ENCODE assay signal across 1 cellular context in the genomic region with DNA sequence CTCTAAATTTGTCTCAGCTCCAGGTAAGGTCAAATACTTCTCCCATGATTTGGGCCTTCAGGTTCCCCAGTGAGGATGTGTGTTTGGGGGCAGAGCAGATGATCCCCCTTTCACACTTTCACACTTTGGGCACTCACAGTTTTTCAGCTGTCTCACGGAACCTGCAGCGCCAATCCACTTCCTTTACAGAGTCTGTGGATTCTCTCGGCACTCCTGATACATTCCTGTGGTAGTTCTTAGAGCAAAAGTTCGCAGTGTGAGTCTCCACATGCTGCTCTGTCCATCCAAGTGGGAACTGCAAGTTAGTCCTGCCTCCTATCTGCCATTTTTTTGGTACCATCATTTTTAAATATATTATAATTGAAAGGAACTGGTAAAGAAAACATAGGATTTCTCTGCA.
TF ChIP-seq lines count a peak whose summit lies in the region.

No MANE protein-coding gene starts in this region.

TF ChIP-seq in HepG2, 621 proteins besides CTCF, POLR2A, EP300 and RAD21 (continued from another document):
- TF ChIP-seq, protein P1, sequence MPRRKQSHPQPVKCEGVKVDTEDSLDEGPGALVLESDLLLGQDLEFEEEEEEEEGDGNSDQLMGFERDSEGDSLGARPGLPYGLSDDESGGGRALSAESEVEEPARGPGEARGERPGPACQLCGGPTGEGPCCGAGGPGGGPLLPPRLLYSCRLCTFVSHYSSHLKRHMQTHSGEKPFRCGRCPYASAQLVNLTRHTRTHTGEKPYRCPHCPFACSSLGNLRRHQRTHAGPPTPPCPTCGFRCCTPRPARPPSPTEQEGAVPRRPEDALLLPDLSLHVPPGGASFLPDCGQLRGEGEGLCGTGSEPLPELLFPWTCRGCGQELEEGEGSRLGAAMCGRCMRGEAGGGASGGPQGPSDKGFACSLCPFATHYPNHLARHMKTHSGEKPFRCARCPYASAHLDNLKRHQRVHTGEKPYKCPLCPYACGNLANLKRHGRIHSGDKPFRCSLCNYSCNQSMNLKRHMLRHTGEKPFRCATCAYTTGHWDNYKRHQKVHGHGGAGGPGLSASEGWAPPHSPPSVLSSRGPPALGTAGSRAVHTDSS (CRISPR knock-in tag; conservative IDR thresholded peaks at IDR 0.05): no peak
- TF ChIP-seq PAF1 (CRISPR knock-in tag; IDR thresholded peaks at IDR 0.05) (no peak), NR1H2 (CRISPR knock-in tag; IDR thresholded peaks at IDR 0.05; ENCODE audit: borderline replicate concordance, low read depth) (no peak), MIER2 (CRISPR knock-in tag; IDR thresholded peaks at IDR 0.05) (no peak), ZNF468 (CRISPR knock-in tag; IDR thresholded peaks at IDR 0.05) (no peak), SOX13 (IDR thresholded peaks at IDR 0.05) (no peak), SOX13 (CRISPR knock-in tag; conservative IDR thresholded peaks at IDR 0.05 in 1 of 2, IDR thresholded peaks at IDR 0.05 in 1 of 2) (no peak), EZH2 (conservative IDR thresholded peaks at IDR 0.05; ENCODE audit: low read depth, low read length) (no peak), SMARCC2 (IDR thresholded peaks at IDR 0.05) (no peak), POLR2G (IDR thresholded peaks at IDR 0.05; ENCODE audit: low read depth, low read length) (no peak), HNRNPK (IDR thresholded peaks at IDR 0.05; ENCODE audit: low read depth, low read length, poor library complexity, severe bottlenecking) (no peak)
- TF ChIP-seq, protein P2, sequence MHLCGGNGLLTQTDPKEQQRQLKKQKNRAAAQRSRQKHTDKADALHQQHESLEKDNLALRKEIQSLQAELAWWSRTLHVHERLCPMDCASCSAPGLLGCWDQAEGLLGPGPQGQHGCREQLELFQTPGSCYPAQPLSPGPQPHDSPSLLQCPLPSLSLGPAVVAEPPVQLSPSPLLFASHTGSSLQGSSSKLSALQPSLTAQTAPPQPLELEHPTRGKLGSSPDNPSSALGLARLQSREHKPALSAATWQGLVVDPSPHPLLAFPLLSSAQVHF (CRISPR knock-in tag; IDR thresholded peaks at IDR 0.05): no peak
- TF ChIP-seq, protein P3, sequence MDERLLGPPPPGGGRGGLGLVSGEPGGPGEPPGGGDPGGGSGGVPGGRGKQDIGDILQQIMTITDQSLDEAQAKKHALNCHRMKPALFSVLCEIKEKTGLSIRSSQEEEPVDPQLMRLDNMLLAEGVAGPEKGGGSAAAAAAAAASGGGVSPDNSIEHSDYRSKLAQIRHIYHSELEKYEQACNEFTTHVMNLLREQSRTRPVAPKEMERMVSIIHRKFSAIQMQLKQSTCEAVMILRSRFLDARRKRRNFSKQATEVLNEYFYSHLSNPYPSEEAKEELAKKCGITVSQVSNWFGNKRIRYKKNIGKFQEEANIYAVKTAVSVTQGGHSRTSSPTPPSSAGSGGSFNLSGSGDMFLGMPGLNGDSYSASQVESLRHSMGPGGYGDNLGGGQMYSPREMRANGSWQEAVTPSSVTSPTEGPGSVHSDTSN (CRISPR knock-in tag; IDR thresholded peaks at IDR 0.05): no peak
